8 cellular contexts compared by ENCODE assay signal in genomic region chr11:128521697-128522062, GRCh38.
A peak's percentile ranks its signal among the peaks of the same experiment; 100 is the strongest.
DNase-seq lines count a peak whose midpoint lies in the region; ATAC-seq and TF ChIP-seq lines count a peak whose summit lies in the region.

No MANE protein-coding gene starts in this region.

- H3K4me3 Mint-ChIP-seq in activated T-cell treated with anti-CD3 and anti-CD28 coated beads, Interleukin-2, amount 50 U/mL, for 24 hours = peak overlapping the region; percentile 96
- H3K4me3 Mint-ChIP-seq in activated T-helper 17 cell treated with anti-CD3 and anti-CD28 coated beads, Interleukin-2, amount 50 U/mL, for 72 hours = peak overlapping the region; percentile 99

- H3K4me1 ChIP-seq in left ventricle myocardium inferior (peaks cover 89% of the 10 kb centered on the region), skeletal muscle satellite cell (ENCODE audit: control insufficient read depth, insufficient read depth, low read length) (peaks cover 61% of the 10 kb centered on the region)

- intact Hi-C loops in left ventricle myocardium inferior (cut with micrococcal nuclease) = no loop called here

- H3K9me3 ChIP-seq in left ventricle myocardium inferior (replicated peaks) (no peaks in the 10 kb centered on the region), skeletal muscle satellite cell (replicated peaks; ENCODE audit: low read length) (no peaks in the 10 kb centered on the region)

- peaks cover 61% of the 10 kb centered on the region for H3K36me3 Mint-ChIP-seq in activated T-cell treated with anti-CD3 and anti-CD28 coated beads, Interleukin-2, amount 50 U/mL, for 24 hours (ENCODE audit: low read depth)
- peaks cover 74% of the 10 kb centered on the region for H3K36me3 Mint-ChIP-seq in activated T-helper 17 cell treated with anti-CD3 and anti-CD28 coated beads, Interleukin-2, amount 50 U/mL, for 72 hours (ENCODE audit: low read depth)

- peak; percentile 71 for DNase-seq in activated T-cell treated with anti-CD3 and anti-CD28 coated beads, Interleukin-2, amount 50 U/mL, for 24 hours
- DNase-seq in activated T-cell treated with anti-CD3 and anti-CD28 coated beads for 4 hours (no peak), left ventricle myocardium inferior (no peak), globus pallidus (ENCODE audit: low spot score) (no peak), G401 (ENCODE audit: low spot score) (no peak)

- no peak for TF ChIP-seq CTCF in left ventricle myocardium inferior (IDR thresholded peaks at IDR 0.05; ENCODE audit: borderline replicate concordance)

- peak overlapping the region; percentile 97 for H3K27ac Mint-ChIP-seq in activated T-cell treated with anti-CD3 and anti-CD28 coated beads, Interleukin-2, amount 50 U/mL, for 24 hours
- H3K27ac Mint-ChIP-seq in activated T-helper 17 cell treated with anti-CD3 and anti-CD28 coated beads, Interleukin-2, amount 50 U/mL, for 72 hours = peak overlapping the region; percentile 100

- H3K27me3 Mint-ChIP-seq in activated T-cell treated with anti-CD3 and anti-CD28 coated beads, Interleukin-2, amount 50 U/mL, for 24 hours = no peaks in the 10 kb centered on the region
- H3K27me3 Mint-ChIP-seq in activated T-helper 17 cell treated with anti-CD3 and anti-CD28 coated beads, Interleukin-2, amount 50 U/mL, for 72 hours = no peaks in the 10 kb centered on the region

- H3K4me2 ChIP-seq in skeletal muscle satellite cell (ENCODE audit: low read length) = peak overlapping the region; percentile 78

- H3K4me3 ChIP-seq in left ventricle myocardium inferior = peak overlapping the region; percentile 81
- H3K4me3 ChIP-seq in skeletal muscle satellite cell (ENCODE audit: low read length) = peak overlapping the region; percentile 92

- H3K27ac ChIP-seq in left ventricle myocardium inferior (replicated peaks) = peak overlapping the region; percentile 97

- no peak for ATAC-seq in activated T-helper 17 cell treated with anti-CD3 and anti-CD28 coated beads, Interleukin-2, amount 50 U/mL, for 72 hours (replicated peaks)
- ATAC-seq in HG02588 (IDR thresholded peaks at IDR 0.05; ENCODE audit: unreplicated experiment) = no peak

- peaks cover 61% of the 10 kb centered on the region for H3K4me1 Mint-ChIP-seq in activated T-cell treated with anti-CD3 and anti-CD28 coated beads, Interleukin-2, amount 50 U/mL, for 24 hours (ENCODE audit: low read depth)
- peaks cover 39% of the 10 kb centered on the region for H3K4me1 Mint-ChIP-seq in activated T-helper 17 cell treated with anti-CD3 and anti-CD28 coated beads, Interleukin-2, amount 50 U/mL, for 72 hours

- H3K9me3 Mint-ChIP-seq in activated T-cell treated with anti-CD3 and anti-CD28 coated beads, Interleukin-2, amount 50 U/mL, for 24 hours = no peaks in the 10 kb centered on the region
- no peaks in the 10 kb centered on the region for H3K9me3 Mint-ChIP-seq in activated T-helper 17 cell treated with anti-CD3 and anti-CD28 coated beads, Interleukin-2, amount 50 U/mL, for 72 hours

- H3K9ac ChIP-seq in skeletal muscle satellite cell (ENCODE audit: low read depth, low read length) = peak overlapping the region; percentile 99

- in situ Hi-C loops in G401 (cut with HindIII; ENCODE audit: low sequenced_read_pairs) = no loop called here

- no peaks in the 10 kb centered on the region for H3K27me3 ChIP-seq in left ventricle myocardium inferior (ENCODE audit: low read depth)
- no peaks in the 10 kb centered on the region for H3K27me3 ChIP-seq in skeletal muscle satellite cell (ENCODE audit: control insufficient read depth, insufficient read depth, low read length)

- H3K36me3 ChIP-seq in left ventricle myocardium inferior (no peaks in the 10 kb centered on the region), skeletal muscle satellite cell (ENCODE audit: insufficient read depth, low read length) (peaks cover 12% of the 10 kb centered on the region)
